ENCODE assay signal across 1 cellular context in the genomic region with DNA sequence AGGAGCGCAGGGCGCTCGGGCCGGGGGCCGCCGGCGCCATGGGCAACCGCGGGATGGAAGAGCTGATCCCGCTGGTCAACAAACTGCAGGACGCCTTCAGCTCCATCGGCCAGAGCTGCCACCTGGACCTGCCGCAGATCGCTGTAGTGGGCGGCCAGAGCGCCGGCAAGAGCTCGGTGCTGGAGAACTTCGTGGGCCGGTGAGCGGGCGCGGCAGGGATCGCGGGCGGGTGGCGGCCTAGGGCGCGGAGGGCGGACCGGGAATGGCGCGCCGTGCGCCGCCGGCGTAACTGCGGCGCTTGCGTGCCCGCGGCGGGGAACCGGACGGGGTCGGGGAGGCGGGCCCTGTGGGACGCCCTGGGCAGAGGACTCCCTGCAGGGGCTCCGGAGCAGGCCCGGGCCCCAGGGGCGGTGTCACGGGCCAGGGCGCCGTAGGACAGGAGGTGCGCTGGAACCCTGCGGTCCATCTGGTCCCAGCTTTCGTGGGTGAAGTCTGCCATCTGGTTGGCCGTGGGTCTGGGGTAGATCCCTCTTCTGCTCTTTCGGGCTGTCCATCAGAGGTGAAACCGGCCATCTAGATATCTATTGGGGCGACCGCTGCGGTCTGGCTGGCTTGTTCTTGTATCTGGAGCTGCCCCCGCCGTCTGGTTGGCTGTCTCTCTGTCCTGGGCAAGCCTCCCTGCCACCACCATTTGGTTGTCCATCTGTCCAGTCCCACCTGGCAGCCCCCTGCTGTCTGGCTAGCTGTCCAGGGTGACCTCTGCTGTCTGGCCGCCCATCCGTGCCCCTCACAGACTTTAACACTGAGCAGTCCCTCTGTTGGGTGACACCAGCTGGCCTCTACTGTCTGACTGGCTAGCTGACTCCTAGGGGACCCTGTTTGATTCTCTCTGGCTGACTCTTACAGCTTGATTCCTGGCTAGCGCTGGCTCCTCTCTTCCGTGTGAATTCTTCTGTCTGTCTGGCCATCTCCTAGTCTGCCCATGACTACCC.
A peak's percentile ranks its signal among the peaks of the same experiment; 100 is the strongest.
TF ChIP-seq lines count a peak whose summit lies in the region.

No MANE protein-coding gene starts in this region.

TF ChIP-seq in HepG2, 621 proteins besides CTCF, POLR2A, EP300 and RAD21 (continued from another document and continues in another):
- no peak for TF ChIP-seq ZBTB46 (CRISPR knock-in tag; IDR thresholded peaks at IDR 0.05; ENCODE audit: borderline replicate concordance)
- TF ChIP-seq TARDBP (CRISPR knock-in tag; IDR thresholded peaks at IDR 0.05), result no peak
- TF ChIP-seq ZNF207 (IDR thresholded peaks at IDR 0.05; ENCODE audit: borderline replicate concordance), result no peak
- no peak for TF ChIP-seq ZNF615 (CRISPR knock-in tag; IDR thresholded peaks at IDR 0.05; ENCODE audit: borderline replicate concordance)
- no peak for TF ChIP-seq RBAK (CRISPR knock-in tag; IDR thresholded peaks at IDR 0.05)
- no peak for TF ChIP-seq ZNF883 (CRISPR knock-in tag; IDR thresholded peaks at IDR 0.05; ENCODE audit: not compliant biosample characterization)
- no peak for TF ChIP-seq ZNF879 (CRISPR knock-in tag; IDR thresholded peaks at IDR 0.05)
- TF ChIP-seq SOX13 (IDR thresholded peaks at IDR 0.05), result no peak
- no peak for TF ChIP-seq SOX13 (CRISPR knock-in tag; conservative IDR thresholded peaks at IDR 0.05 in 1 of 2, IDR thresholded peaks at IDR 0.05 in 1 of 2)
- TF ChIP-seq HNRNPH1 (optimal IDR thresholded peaks at IDR 0.05; ENCODE audit: low read depth, low read length), result no peak
- 0 out of 2 replicates have a peak, but pooled peaks have one; percentile 67 for TF ChIP-seq POGK (CRISPR knock-in tag; conservative IDR thresholded peaks at IDR 0.05)
- TF ChIP-seq FOXK1 (CRISPR knock-in tag; IDR thresholded peaks at IDR 0.05; ENCODE audit: borderline replicate concordance, low read depth), result no peak
- TF ChIP-seq ZNF652 (CRISPR knock-in tag; IDR thresholded peaks at IDR 0.05; ENCODE audit: borderline replicate concordance, low read depth), result no peak
- no peak for TF ChIP-seq ZEB1 (IDR thresholded peaks at IDR 0.05; ENCODE audit: insufficient replicate concordance, low read depth)
- TF ChIP-seq RBFOX2 (IDR thresholded peaks at IDR 0.05; ENCODE audit: low read depth, low read length), result peak; percentile 79
- TF ChIP-seq ATF3 (CRISPR knock-in tag; IDR thresholded peaks at IDR 0.05), result no peak
- no peak; the same call in 1 of the 2 replicates for TF ChIP-seq ERF (CRISPR knock-in tag; IDR thresholded peaks at IDR 0.05)
- TF ChIP-seq CHCHD3 (CRISPR knock-in tag; IDR thresholded peaks at IDR 0.05), result 0 out of 2 replicates have a peak, but pooled peaks have one; percentile 40
- no peak for TF ChIP-seq EED (CRISPR knock-in tag; IDR thresholded peaks at IDR 0.05)
- no peak for TF ChIP-seq SOX6 (IDR thresholded peaks at IDR 0.05)
- 0 out of 2 replicates have a peak, but pooled peaks have one; percentile 5 for TF ChIP-seq SOX6 (CRISPR knock-in tag; IDR thresholded peaks at IDR 0.05)
- no peak for TF ChIP-seq HMG20B (CRISPR knock-in tag; conservative IDR thresholded peaks at IDR 0.05)
- TF ChIP-seq RFX5 (IDR thresholded peaks at IDR 0.05; ENCODE audit: low read depth, low read length), result no peak
- TF ChIP-seq ARID5B (CRISPR knock-in tag; IDR thresholded peaks at IDR 0.05), result no peak
- TF ChIP-seq SRF (IDR thresholded peaks at IDR 0.05; ENCODE audit: low read depth, low read length), result no peak
- TF ChIP-seq, protein P1, sequence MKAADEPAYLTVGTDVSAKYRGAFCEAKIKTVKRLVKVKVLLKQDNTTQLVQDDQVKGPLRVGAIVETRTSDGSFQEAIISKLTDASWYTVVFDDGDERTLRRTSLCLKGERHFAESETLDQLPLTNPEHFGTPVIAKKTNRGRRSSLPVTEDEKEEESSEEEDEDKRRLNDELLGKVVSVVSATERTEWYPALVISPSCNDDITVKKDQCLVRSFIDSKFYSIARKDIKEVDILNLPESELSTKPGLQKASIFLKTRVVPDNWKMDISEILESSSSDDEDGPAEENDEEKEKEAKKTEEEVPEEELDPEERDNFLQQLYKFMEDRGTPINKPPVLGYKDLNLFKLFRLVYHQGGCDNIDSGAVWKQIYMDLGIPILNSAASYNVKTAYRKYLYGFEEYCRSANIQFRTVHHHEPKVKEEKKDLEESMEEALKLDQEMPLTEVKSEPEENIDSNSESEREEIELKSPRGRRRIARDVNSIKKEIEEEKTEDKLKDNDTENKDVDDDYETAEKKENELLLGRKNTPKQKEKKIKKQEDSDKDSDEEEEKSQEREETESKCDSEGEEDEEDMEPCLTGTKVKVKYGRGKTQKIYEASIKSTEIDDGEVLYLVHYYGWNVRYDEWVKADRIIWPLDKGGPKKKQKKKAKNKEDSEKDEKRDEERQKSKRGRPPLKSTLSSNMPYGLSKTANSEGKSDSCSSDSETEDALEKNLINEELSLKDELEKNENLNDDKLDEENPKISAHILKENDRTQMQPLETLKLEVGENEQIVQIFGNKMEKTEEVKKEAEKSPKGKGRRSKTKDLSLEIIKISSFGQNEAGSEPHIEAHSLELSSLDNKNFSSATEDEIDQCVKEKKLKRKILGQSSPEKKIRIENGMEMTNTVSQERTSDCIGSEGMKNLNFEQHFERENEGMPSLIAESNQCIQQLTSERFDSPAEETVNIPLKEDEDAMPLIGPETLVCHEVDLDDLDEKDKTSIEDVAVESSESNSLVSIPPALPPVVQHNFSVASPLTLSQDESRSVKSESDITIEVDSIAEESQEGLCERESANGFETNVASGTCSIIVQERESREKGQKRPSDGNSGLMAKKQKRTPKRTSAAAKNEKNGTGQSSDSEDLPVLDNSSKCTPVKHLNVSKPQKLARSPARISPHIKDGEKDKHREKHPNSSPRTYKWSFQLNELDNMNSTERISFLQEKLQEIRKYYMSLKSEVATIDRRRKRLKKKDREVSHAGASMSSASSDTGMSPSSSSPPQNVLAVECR (CRISPR knock-in tag; IDR thresholded peaks at IDR 0.05; ENCODE audit: borderline replicate concordance), result peak; percentile 75
- no peak for TF ChIP-seq NCOA5 (CRISPR knock-in tag; IDR thresholded peaks at IDR 0.05)
- no peak for TF ChIP-seq SYNCRIP (IDR thresholded peaks at IDR 0.05; ENCODE audit: insufficient read depth, low read depth, low read length)
- TF ChIP-seq, protein P2, sequence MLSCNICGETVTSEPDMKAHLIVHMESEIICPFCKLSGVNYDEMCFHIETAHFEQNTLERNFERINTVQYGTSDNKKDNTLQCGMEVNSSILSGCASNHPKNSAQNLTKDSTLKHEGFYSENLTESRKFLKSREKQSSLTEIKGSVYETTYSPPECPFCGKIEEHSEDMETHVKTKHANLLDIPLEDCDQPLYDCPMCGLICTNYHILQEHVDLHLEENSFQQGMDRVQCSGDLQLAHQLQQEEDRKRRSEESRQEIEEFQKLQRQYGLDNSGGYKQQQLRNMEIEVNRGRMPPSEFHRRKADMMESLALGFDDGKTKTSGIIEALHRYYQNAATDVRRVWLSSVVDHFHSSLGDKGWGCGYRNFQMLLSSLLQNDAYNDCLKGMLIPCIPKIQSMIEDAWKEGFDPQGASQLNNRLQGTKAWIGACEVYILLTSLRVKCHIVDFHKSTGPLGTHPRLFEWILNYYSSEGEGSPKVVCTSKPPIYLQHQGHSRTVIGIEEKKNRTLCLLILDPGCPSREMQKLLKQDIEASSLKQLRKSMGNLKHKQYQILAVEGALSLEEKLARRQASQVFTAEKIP (CRISPR knock-in tag; IDR thresholded peaks at IDR 0.05; ENCODE audit: borderline replicate concordance), result no peak
- TF ChIP-seq, protein P3, sequence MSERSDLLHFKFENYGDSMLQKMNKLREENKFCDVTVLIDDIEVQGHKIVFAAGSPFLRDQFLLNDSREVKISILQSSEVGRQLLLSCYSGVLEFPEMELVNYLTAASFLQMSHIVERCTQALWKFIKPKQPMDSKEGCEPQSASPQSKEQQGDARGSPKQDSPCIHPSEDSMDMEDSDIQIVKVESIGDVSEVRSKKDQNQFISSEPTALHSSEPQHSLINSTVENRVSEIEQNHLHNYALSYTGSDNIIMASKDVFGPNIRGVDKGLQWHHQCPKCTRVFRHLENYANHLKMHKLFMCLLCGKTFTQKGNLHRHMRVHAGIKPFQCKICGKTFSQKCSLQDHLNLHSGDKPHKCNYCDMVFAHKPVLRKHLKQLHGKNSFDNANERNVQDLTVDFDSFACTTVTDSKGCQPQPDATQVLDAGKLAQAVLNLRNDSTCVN (CRISPR knock-in tag; IDR thresholded peaks at IDR 0.05; ENCODE audit: borderline replicate concordance), result no peak
- TF ChIP-seq TFDP2 (CRISPR knock-in tag; IDR thresholded peaks at IDR 0.05), result no peak
- TF ChIP-seq MIER2 (CRISPR knock-in tag; IDR thresholded peaks at IDR 0.05), result no peak
- no peak for TF ChIP-seq GMEB2 (CRISPR knock-in tag; IDR thresholded peaks at IDR 0.05; ENCODE audit: low read depth)
- TF ChIP-seq ZNF18 (CRISPR knock-in tag; IDR thresholded peaks at IDR 0.05; ENCODE audit: insufficient replicate concordance), result no peak
